ENCODE assay signal across 26 cellular contexts in the genomic region with DNA sequence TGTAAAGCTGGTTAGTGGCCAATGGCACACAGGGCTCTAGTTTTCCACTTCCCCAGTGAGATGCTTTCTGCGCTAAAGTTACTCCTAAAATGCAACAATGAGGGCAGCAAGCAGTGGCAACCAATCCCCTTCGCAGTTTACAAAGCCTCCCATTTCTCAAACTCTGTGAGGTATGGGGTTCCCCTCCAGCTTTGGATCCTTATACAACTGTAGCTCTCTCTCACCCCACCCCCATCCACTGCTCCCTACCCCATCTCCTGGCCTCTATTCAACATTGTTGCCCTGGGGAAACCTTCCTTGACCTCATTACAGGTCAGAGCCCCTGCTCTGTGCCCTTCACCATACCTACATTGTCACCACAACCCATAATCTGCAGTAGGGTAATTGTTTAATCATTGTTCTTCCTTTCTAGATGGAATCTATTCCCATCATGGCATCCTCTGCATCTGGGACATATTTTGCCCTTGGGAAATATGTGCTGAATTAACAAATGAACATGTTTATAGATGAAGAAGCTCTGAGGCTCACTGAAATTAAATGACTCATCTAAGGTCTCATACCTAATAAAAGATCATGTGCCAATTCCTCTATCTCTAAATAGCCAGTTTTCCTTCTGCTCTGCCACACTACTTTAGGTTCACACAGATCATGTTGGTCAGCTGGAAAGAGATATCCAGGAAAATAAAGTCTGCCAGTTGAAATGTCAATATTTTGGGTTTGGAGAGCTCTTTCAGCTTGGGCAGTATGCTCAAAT. TPM values are rescaled to one million over a fixed set of nuclear protein-coding genes. Genes with fewer than 3 reads are reported as not detected.
DNase-seq lines count a peak whose midpoint lies in the region; ATAC-seq, FAIRE-seq and TF ChIP-seq lines count a peak whose summit lies in the region.
"Had no signal": no experiment of that assay in that cellular context is flagged by ENCODE, and none has a peak within 500 bp of the region (broad histone marks: within the 10 kb centered on the region; RNA-seq: fewer than 3 reads in every experiment).

No MANE protein-coding gene starts in this region.

- peaks cover 49% of the 10 kb centered on the region for H4K20me1 ChIP-seq in Karpas-422 (ENCODE audit: insufficient read depth, low read depth, low read length)

- no peak overlapping the region for H2AFZ ChIP-seq in Karpas-422 (ENCODE audit: low read length)

- no peak overlapping the region for H3K9ac ChIP-seq in Karpas-422 (ENCODE audit: low read length)

- TF ChIP-seq POLR2A in breast epithelium (IDR thresholded peaks at IDR 0.05) (no peak), H54 (IDR thresholded peaks at IDR 0.05; ENCODE audit: low read depth, low read length) (no peak)

- TF ChIP-seq CTCF in breast epithelium (IDR thresholded peaks at IDR 0.05), result no peak

- no peaks in the 10 kb centered on the region for H3K9me2 ChIP-seq in Karpas-422 (replicated peaks; ENCODE audit: insufficient read depth, low read length)

- FAIRE-seq in H54 (lab: Jason Lieb, UNC), result no peak
- FAIRE-seq: pancreas had no signal

- H3K9me3 ChIP-seq in Karpas-422 (ENCODE audit: low read length) (no peaks in the 10 kb centered on the region), breast epithelium (no peaks in the 10 kb centered on the region)
- H3K9me3 ChIP-seq: pancreas had no signal

- peaks cover 67% of the 10 kb centered on the region for H3K36me3 ChIP-seq in Karpas-422 (ENCODE audit: insufficient read depth, low read length)
- no peaks in the 10 kb centered on the region for H3K36me3 ChIP-seq in breast epithelium

- H3K4me3 Mint-ChIP-seq in activated T-cell treated with anti-CD3 and anti-CD28 coated beads, Interleukin-2, amount 50 U/mL, for 24 hours, result no peak overlapping the region
- no peak overlapping the region for H3K4me3 Mint-ChIP-seq in stimulated activated effector memory CD8-positive, alpha-beta T cell treated with anti-CD3 and anti-CD28 coated beads, Interleukin-12 subunit alpha, Interleukin-12 subunit beta, amount 100 ng/mL, for 72 hours
- H3K4me3 Mint-ChIP-seq: mesothelial cell of epicardium, nephron had no signal

- H3K4me1 ChIP-seq in Karpas-422 (ENCODE audit: low read length) (peaks cover 93% of the 10 kb centered on the region), breast epithelium (no peaks in the 10 kb centered on the region)

- no peak for DNase-seq in activated T-cell treated with anti-CD3 and anti-CD28 coated beads, Interleukin-2, amount 50 U/mL, for 24 hours
- DNase-seq in activated T-cell treated with anti-CD3 and anti-CD28 coated beads, Interleukin-2, amount 50 U/mL, for 48 hours, result no peak
- DNase-seq in Karpas-422, result no peak
- DNase-seq in breast epithelium (ENCODE audit: low spot score in 2 of 2), result no peak
- DNase-seq in stimulated activated effector memory CD8-positive, alpha-beta T cell treated with anti-CD3 and anti-CD28 coated beads, Interleukin-12 subunit alpha, Interleukin-12 subunit beta, amount 100 ng/mL, for 72 hours (ENCODE audit: low spot score in 2 of 2), result no peak
- no peak for DNase-seq in iPS-NIHi11 (ENCODE audit: low spot score)
- no peak for DNase-seq in AML-193 (lab: John Stamatoyannopoulos, UW)
- no peak for DNase-seq in H54 (ENCODE audit: insufficient read length, low spot score)
- DNase-seq: ACHN; activated CD4-positive, alpha-beta T cell treated with anti-CD3 and anti-CD28 coated beads, Interleukin-2, amount 50 U/mL, for 1 hour; CD8-positive, alpha-beta memory T cell; dermis blood vessel endothelial cell; DMS79; Kasumi-1; left cardiac atrium; NCI-H1048; NCI-H187 treated with DMSO at 0.1 percent for 48 hours; NCI-H226; NCI-H774; OCI-M1; pancreas; right cardiac atrium; SHP77; SW 1271 had no signal

- peaks cover 70% of the 10 kb centered on the region for H3K36me3 Mint-ChIP-seq in activated T-cell treated with anti-CD3 and anti-CD28 coated beads, Interleukin-2, amount 50 U/mL, for 24 hours (ENCODE audit: low read depth)
- H3K36me3 Mint-ChIP-seq in stimulated activated effector memory CD8-positive, alpha-beta T cell treated with anti-CD3 and anti-CD28 coated beads, Interleukin-12 subunit alpha, Interleukin-12 subunit beta, amount 100 ng/mL, for 72 hours, result peaks cover 33% of the 10 kb centered on the region
- H3K36me3 Mint-ChIP-seq: mesothelial cell of epicardium had no signal

- peak overlapping the region; percentile 15 for H3K27ac Mint-ChIP-seq in activated T-cell treated with anti-CD3 and anti-CD28 coated beads, Interleukin-2, amount 50 U/mL, for 24 hours
- peak overlapping the region; percentile 48 for H3K27ac Mint-ChIP-seq in stimulated activated effector memory CD8-positive, alpha-beta T cell treated with anti-CD3 and anti-CD28 coated beads, Interleukin-12 subunit alpha, Interleukin-12 subunit beta, amount 100 ng/mL, for 72 hours
- H3K27ac Mint-ChIP-seq: mesothelial cell of epicardium, nephron had no signal

- ATAC-seq in stimulated activated effector memory CD8-positive, alpha-beta T cell treated with anti-CD3 and anti-CD28 coated beads, Interleukin-12 subunit alpha, Interleukin-12 subunit beta, amount 100 ng/mL, for 72 hours, result no peak
- ATAC-seq: left cardiac atrium, pancreas, right cardiac atrium had no signal

- peaks cover 92% of the 10 kb centered on the region for H3K79me2 ChIP-seq in Karpas-422 (ENCODE audit: low read length)

- no peaks in the 10 kb centered on the region for H3K9me3 Mint-ChIP-seq in activated T-cell treated with anti-CD3 and anti-CD28 coated beads, Interleukin-2, amount 50 U/mL, for 24 hours
- H3K9me3 Mint-ChIP-seq in stimulated activated effector memory CD8-positive, alpha-beta T cell treated with anti-CD3 and anti-CD28 coated beads, Interleukin-12 subunit alpha, Interleukin-12 subunit beta, amount 100 ng/mL, for 72 hours, result no peaks in the 10 kb centered on the region
- H3K9me3 Mint-ChIP-seq: CD8-positive, alpha-beta memory T cell; mesothelial cell of epicardium; nephron had no signal

- peaks cover 69% of the 10 kb centered on the region for H3K4me1 Mint-ChIP-seq in activated T-cell treated with anti-CD3 and anti-CD28 coated beads, Interleukin-2, amount 50 U/mL, for 24 hours (ENCODE audit: low read depth)
- H3K4me1 Mint-ChIP-seq in stimulated activated effector memory CD8-positive, alpha-beta T cell treated with anti-CD3 and anti-CD28 coated beads, Interleukin-12 subunit alpha, Interleukin-12 subunit beta, amount 100 ng/mL, for 72 hours, result peaks cover 64% of the 10 kb centered on the region
- H3K4me1 Mint-ChIP-seq: mesothelial cell of epicardium, nephron had no signal

- H3K4me2 ChIP-seq in Karpas-422 (ENCODE audit: low read depth, low read length, poor library complexity, severe bottlenecking), result peak overlapping the region; percentile 14

- H3K4me3 ChIP-seq in Karpas-422 (ENCODE audit: low read length) (no peak overlapping the region), breast epithelium (no peak overlapping the region)
- H3K4me3 ChIP-seq: pancreas had no signal

- intact Hi-C loops in breast epithelium (cut with DNase I; ENCODE audit: low total_unique reads), result no loop called here

- H3K27me3 ChIP-seq in Karpas-422 (ENCODE audit: low read length), result no peaks in the 10 kb centered on the region
- no peaks in the 10 kb centered on the region for H3K27me3 ChIP-seq in breast epithelium
- H3K27me3 ChIP-seq: pancreas had no signal

- H3K27me3 Mint-ChIP-seq in activated T-cell treated with anti-CD3 and anti-CD28 coated beads, Interleukin-2, amount 50 U/mL, for 24 hours, result no peaks in the 10 kb centered on the region
- H3K27me3 Mint-ChIP-seq: CD8-positive, alpha-beta memory T cell had no signal

- peak overlapping the region; percentile 52 for H3K27ac ChIP-seq in Karpas-422 (ENCODE audit: low read length)
- H3K27ac ChIP-seq in breast epithelium, result peak overlapping the region; percentile 30 to 35
- H3K27ac ChIP-seq: pancreas had no signal

RNA-seq across cellular contexts. Expression of a gene that starts 12.6 kb away (rescaled TPM):
- total RNA-seq in Karpas-422 (2014; rRNA removed; shearing (Covaris generic); ENCODE audit: low replicate concordance), result 48.5 and 86.6 TPM in 2 replicates
- 100 to 1,000 TPM in 1 of 3 donors, 10 to 100 TPM in 2; 43.6 to 160 (median 56.9) TPM for total RNA-seq in breast epithelium
